Comparison of ENCODE assay signal across 8 cellular contexts in genomic region chr3:12193485-12194165, GRCh38. TPM values are rescaled to one million over a fixed set of nuclear protein-coding genes. Genes with fewer than 3 reads are reported as not detected.
DNase-seq lines count a peak whose midpoint lies in the region; ATAC-seq and TF ChIP-seq lines count a peak whose summit lies in the region.

No MANE protein-coding gene starts in this region.

- peak; percentile 28 for DNase-seq in activated T-cell treated with anti-CD3 and anti-CD28 coated beads for 24 hours (ENCODE audit: low read depth)
- no peak for DNase-seq in activated T-cell treated with anti-CD3 and anti-CD28 coated beads for 4 hours
- DNase-seq in Panc1 (ENCODE audit: low read depth, low spot score): peak; percentile 86
- no peak for DNase-seq in effector memory CD8-positive, alpha-beta T cell
- peak; percentile 98 for DNase-seq in renal cortical epithelial cell (ENCODE audit: low read depth)
- no peak for DNase-seq in pons (ENCODE audit: low spot score)
- DNase-seq in nephron progenitor cell: no peak

- H3K27me3 ChIP-seq in Panc1 (ENCODE audit: control insufficient read depth, insufficient read depth, low read length): no peaks in the 10 kb centered on the region

- peak overlapping the region; percentile 86 for H3K27ac ChIP-seq in Panc1 (ENCODE audit: low read length)

- no peak overlapping the region for H3K4me3 ChIP-seq in Panc1 (ENCODE audit: low read depth in 2 of 2, low read length in 2 of 2)

- intact Hi-C loops in Panc1 (cut with micrococcal nuclease; ENCODE audit: unreplicated experiment): loop anchor here (10.0 kb wide), 1 partner anchor 91 kb away; the partner anchor contains the start of gene PPARG

- peak; percentile 66 for ATAC-seq in HG02885 (IDR thresholded peaks at IDR 0.05; ENCODE audit: poor library complexity, unreplicated experiment)
- ATAC-seq in Panc1: peak; percentile 92
- ATAC-seq in effector memory CD8-positive, alpha-beta T cell (replicated peaks): peak; percentile 31

- POLR2A ChIA-PET in Panc1 (lab: Charles Lee): no interaction called here

- peaks cover 10 to 24% of the 10 kb centered on the region in 2 donors for H3K27me3 Mint-ChIP-seq in effector memory CD8-positive, alpha-beta T cell
- peaks cover 8% of the 10 kb centered on the region for H3K27me3 Mint-ChIP-seq in nephron progenitor cell (ENCODE audit: low read depth, poor library complexity)

- no peaks in the 10 kb centered on the region for H3K36me3 Mint-ChIP-seq in effector memory CD8-positive, alpha-beta T cell (ENCODE audit: insufficient read depth)
- no peaks in the 10 kb centered on the region for H3K36me3 Mint-ChIP-seq in nephron progenitor cell (ENCODE audit: low read depth)

- CTCF ChIA-PET in Panc1 (lab: Charles Lee): no interaction called here

- no peak overlapping the region for H3K4me3 Mint-ChIP-seq in effector memory CD8-positive, alpha-beta T cell
- H3K4me3 Mint-ChIP-seq in nephron progenitor cell: no peak overlapping the region

- no peaks in the 10 kb centered on the region for H3K4me1 Mint-ChIP-seq in effector memory CD8-positive, alpha-beta T cell (ENCODE audit: low read depth in 2 of 2)
- peaks cover 9% of the 10 kb centered on the region for H3K4me1 Mint-ChIP-seq in nephron progenitor cell

- in situ Hi-C loops in Panc1 (cut with HindIII; ENCODE audit: low pct_unique_long_range_greater_than_20kb, low sequenced_read_pairs): no loop called here

- BruUV-seq in Panc1 (replicated peaks; lab: Mats Ljungman, UMichigan): no TSS peak

- peaks cover 32% of the 10 kb centered on the region for H3K4me1 ChIP-seq in Panc1 (ENCODE audit: control insufficient read depth, insufficient read depth, low read length)

- H3K9me3 ChIP-seq in Panc1 (ENCODE audit: control insufficient read depth, insufficient read depth, low read depth, low read length): no peaks in the 10 kb centered on the region

- TF ChIP-seq CTCF in Panc1 (IDR thresholded peaks at IDR 0.05): no peak
- no peak for TF ChIP-seq CTCF in nephron progenitor cell (IDR thresholded peaks at IDR 0.05)

- H3K9me3 Mint-ChIP-seq in effector memory CD8-positive, alpha-beta T cell: no peaks in the 10 kb centered on the region
- H3K9me3 Mint-ChIP-seq in nephron progenitor cell: no peaks in the 10 kb centered on the region

- H3K36me3 ChIP-seq in Panc1 (ENCODE audit: control insufficient read depth, insufficient read depth, low read length): no peaks in the 10 kb centered on the region

- H3K27ac Mint-ChIP-seq in effector memory CD8-positive, alpha-beta T cell: no peak overlapping the region
- H3K27ac Mint-ChIP-seq in nephron progenitor cell: no peak overlapping the region

RNA-seq across cellular contexts. Expression of gene TIMP4, which starts 34.9 kb away (rescaled TPM):
- total RNA-seq in Panc1 (2021; ENCODE audit: unreplicated experiment) (not detected), renal cortical epithelial cell (0.25 and 0.69 TPM in 2 replicates)
- not detected for polyA plus RNA-seq in Panc1 (2012; ENCODE audit: insufficient read length)

Comparison
In these comparisons a context has a peak if more than half of its experiments do, and no peak if none do; other contexts are left out.
1. DNase-seq: peak in activated T-cell treated with anti-CD3 and anti-CD28 coated beads for 24 hours (single experiment), Panc1 (single experiment) and renal cortical epithelial cell (single experiment); none in activated T-cell treated with anti-CD3 and anti-CD28 coated beads for 4 hours (single experiment), effector memory CD8-positive, alpha-beta T cell (0 of 3), pons (single experiment) and nephron progenitor cell (single experiment).
2. ATAC-seq: peak in every context shown above with its lines; median percentile 92 in Panc1; 66 in HG02885; 31 in effector memory CD8-positive, alpha-beta T cell.